1 cellular context compared by ENCODE assay signal in the genomic region with DNA sequence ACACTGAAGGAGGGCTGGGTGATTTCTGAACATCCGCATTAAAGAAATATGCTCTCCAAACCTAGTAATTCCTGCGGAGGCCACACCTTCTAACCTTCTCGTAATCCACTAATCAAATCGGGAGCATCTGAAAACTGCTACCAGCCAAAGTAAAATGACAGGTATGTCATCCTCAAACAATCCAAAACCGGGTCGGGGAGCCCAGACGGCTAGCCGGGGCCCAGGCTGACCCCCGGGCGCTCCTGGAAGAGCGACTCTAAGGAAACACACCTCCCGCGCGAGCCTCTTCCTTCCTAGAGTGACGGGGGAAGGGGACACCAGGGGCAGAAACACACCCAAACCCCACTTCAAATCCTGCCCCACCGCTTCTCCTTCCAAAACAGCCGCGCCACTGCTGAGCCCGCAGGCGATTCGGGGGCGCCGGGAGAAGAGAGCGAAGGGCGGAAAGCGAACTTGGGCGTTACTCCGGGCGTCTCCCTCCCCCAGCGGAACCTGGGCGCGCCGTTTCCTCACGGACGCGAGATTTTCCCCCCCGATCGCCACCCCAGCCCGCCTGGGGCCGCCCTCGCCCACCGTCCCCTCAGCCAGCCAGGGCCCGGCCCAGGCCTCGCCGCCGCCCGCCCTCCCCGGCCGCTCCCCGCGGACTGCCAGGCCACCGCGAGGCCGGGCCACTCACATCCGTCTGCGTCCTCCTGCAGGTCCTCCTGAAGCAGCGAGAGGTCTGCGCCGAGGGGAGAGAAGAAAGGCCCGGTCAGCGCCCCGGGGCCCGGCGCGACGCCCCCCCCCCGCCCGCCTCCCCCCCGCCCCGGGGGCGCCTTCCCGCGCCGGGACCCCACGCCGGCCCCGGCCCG.
TF ChIP-seq lines count a peak whose summit lies in the region.

No MANE protein-coding gene starts in this region.

TF ChIP-seq in K562, 482 proteins besides CTCF, POLR2A, EP300 and RAD21 (continued from another document):
- TF ChIP-seq PHF20 (IDR thresholded peaks at IDR 0.05; ENCODE audit: partially characterized antibody) (no peak), SRSF1 (IDR thresholded peaks at IDR 0.05; ENCODE audit: low read depth, low read length) (no peak), E2F3 (CRISPR knock-in tag; IDR thresholded peaks at IDR 0.05) (no peak)
- TF ChIP-seq, protein P1, sequence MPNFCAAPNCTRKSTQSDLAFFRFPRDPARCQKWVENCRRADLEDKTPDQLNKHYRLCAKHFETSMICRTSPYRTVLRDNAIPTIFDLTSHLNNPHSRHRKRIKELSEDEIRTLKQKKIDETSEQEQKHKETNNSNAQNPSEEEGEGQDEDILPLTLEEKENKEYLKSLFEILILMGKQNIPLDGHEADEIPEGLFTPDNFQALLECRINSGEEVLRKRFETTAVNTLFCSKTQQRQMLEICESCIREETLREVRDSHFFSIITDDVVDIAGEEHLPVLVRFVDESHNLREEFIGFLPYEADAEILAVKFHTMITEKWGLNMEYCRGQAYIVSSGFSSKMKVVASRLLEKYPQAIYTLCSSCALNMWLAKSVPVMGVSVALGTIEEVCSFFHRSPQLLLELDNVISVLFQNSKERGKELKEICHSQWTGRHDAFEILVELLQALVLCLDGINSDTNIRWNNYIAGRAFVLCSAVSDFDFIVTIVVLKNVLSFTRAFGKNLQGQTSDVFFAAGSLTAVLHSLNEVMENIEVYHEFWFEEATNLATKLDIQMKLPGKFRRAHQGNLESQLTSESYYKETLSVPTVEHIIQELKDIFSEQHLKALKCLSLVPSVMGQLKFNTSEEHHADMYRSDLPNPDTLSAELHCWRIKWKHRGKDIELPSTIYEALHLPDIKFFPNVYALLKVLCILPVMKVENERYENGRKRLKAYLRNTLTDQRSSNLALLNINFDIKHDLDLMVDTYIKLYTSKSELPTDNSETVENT (CRISPR knock-in tag; IDR thresholded peaks at IDR 0.05), result peak; percentile 38; the same call in 1 of the 2 replicates
- TF ChIP-seq, protein P2, sequence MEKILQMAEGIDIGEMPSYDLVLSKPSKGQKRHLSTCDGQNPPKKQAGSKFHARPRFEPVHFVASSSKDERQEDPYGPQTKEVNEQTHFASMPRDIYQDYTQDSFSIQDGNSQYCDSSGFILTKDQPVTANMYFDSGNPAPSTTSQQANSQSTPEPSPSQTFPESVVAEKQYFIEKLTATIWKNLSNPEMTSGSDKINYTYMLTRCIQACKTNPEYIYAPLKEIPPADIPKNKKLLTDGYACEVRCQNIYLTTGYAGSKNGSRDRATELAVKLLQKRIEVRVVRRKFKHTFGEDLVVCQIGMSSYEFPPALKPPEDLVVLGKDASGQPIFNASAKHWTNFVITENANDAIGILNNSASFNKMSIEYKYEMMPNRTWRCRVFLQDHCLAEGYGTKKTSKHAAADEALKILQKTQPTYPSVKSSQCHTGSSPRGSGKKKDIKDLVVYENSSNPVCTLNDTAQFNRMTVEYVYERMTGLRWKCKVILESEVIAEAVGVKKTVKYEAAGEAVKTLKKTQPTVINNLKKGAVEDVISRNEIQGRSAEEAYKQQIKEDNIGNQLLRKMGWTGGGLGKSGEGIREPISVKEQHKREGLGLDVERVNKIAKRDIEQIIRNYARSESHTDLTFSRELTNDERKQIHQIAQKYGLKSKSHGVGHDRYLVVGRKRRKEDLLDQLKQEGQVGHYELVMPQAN (IDR thresholded peaks at IDR 0.05; ENCODE audit: borderline replicate concordance), result peak; percentile 56; the same call in 1 of the 2 replicates
- TF ChIP-seq, protein P3, sequence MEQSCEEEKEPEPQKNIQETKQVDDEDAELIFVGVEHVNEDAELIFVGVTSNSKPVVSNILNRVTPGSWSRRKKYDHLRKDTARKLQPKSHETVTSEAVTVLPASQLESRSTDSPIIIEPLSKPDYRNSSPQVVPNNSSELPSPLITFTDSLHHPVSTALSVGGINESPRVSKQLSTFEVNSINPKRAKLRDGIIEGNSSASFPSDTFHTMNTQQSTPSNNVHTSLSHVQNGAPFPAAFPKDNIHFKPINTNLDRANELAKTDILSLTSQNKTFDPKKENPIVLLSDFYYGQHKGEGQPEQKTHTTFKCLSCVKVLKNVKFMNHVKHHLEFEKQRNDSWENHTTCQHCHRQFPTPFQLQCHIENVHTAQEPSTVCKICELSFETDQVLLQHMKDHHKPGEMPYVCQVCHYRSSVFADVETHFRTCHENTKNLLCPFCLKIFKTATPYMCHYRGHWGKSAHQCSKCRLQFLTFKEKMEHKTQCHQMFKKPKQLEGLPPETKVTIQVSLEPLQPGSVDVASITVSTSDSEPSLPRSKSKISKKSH (CRISPR knock-in tag; IDR thresholded peaks at IDR 0.05), result no peak
